ENCODE assay signal across 31 cellular contexts in genomic region chr2:201049455-201049854, GRCh38.
"Had no signal": no experiment of that assay in that cellular context is flagged by ENCODE, and none has a peak within 500 bp of the region (broad histone marks: within the 10 kb centered on the region; RNA-seq: fewer than 3 reads in every experiment).

No MANE protein-coding gene starts in this region.

- H3K27me3 ChIP-seq: ascending aorta, cardiac muscle cell, MG63 had no signal

- DNase-seq: activated CD4-positive, alpha-beta memory T cell treated with anti-CD3 and anti-CD28 coated beads, Interleukin-2, amount 10 ng/mL, durations not matched to agents 7 days and 5 days; activated CD4-positive, alpha-beta T cell treated with anti-CD3 and anti-CD28 coated beads for 1 hour; activated CD4-positive, alpha-beta T cell treated with anti-CD3 and anti-CD28 coated beads for 48 hours; activated CD4-positive, CD25-positive, alpha-beta regulatory T cell; activated CD8-positive, alpha-beta memory T cell treated with anti-CD3 and anti-CD28 coated beads for 24 hours; activated CD8-positive, alpha-beta memory T cell treated with anti-CD3 and anti-CD28 coated beads, Interleukin-2, amount 10 ng/mL, durations not matched to agents 7 days and 5 days; activated CD8-positive, alpha-beta memory T cell treated with anti-CD3 and anti-CD28 coated beads, Interleukin-2, amount 50 U/mL, for 48 hours; activated effector memory CD4-positive, alpha-beta T cell treated with anti-CD3 and anti-CD28 coated beads, Interleukin-2, amount 50 U/mL, for 16 hours; activated naive CD4-positive, alpha-beta T cell; activated naive CD4-positive, alpha-beta T cell treated with anti-CD3 and anti-CD28 coated beads, Interleukin-2, amount 50 U/mL, for 16 hours; activated naive CD8-positive, alpha-beta T cell treated with anti-CD3 and anti-CD28 coated beads for 36 hours; activated T-cell treated with anti-CD3 and anti-CD28 coated beads, Interleukin-2, amount 50 U/mL, for 72 hours; amygdala; Karpas-422; MG63; NCI-H1048; NCI-H1105 treated with DMSO at 0.1 percent for 48 hours; NCI-H1436; NCI-H1694 treated with DMSO at 0.1 percent for 48 hours; NCI-H2029; NCI-H345; NCI-H526; NCI-H748 treated with DMSO at 0.1 percent for 48 hours; OCI-M1; Right ventricle myocardium superior; SW 1271; T1000; WERI-Rb-1 had no signal

- H3K9me3 ChIP-seq: ascending aorta had no signal

- H3K4me1 ChIP-seq: ascending aorta had no signal

- H3K4me3 ChIP-seq: ascending aorta, cardiac muscle cell, K562, MG63 had no signal

- H3K27ac ChIP-seq: ascending aorta, cardiac muscle cell, WERI-Rb-1 had no signal
